1 cellular context compared by ENCODE assay signal in the genomic region with DNA sequence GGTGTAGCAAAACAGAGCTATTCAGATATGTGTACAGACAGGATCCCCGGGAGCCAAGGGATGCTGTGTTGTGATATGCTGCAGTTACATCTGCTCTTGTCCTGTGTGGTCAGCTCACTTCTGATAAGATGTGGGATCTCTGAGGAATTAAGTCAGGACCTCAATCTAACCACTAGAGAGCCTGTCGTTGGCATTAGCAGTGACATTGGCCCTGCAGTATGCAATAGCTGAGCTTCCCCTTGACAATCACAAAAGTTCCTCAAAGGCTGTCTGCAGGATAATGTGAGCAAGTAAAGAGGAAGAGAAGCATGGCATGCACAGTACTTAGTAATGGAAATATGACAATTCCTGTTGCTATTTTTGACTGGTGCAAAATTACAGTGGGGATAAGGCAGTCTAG.
A peak's percentile ranks its signal among the peaks of the same experiment; 100 is the strongest.
TF ChIP-seq lines count a peak whose summit lies in the region.

No MANE protein-coding gene starts in this region.

TF ChIP-seq in K562, 482 proteins besides CTCF, POLR2A, EP300 and RAD21:
- TF ChIP-seq NBN (IDR thresholded peaks at IDR 0.05; ENCODE audit: low read depth) (no peak), IRF2 (CRISPR knock-in tag; IDR thresholded peaks at IDR 0.05) (peak; percentile 85; the same call in 1 of the 2 replicates), MCM7 (IDR thresholded peaks at IDR 0.05) (0 out of 4 replicates have a peak, but pooled peaks of 1 of the 2 experiments have one; percentile 38)
- TF ChIP-seq, protein P1, sequence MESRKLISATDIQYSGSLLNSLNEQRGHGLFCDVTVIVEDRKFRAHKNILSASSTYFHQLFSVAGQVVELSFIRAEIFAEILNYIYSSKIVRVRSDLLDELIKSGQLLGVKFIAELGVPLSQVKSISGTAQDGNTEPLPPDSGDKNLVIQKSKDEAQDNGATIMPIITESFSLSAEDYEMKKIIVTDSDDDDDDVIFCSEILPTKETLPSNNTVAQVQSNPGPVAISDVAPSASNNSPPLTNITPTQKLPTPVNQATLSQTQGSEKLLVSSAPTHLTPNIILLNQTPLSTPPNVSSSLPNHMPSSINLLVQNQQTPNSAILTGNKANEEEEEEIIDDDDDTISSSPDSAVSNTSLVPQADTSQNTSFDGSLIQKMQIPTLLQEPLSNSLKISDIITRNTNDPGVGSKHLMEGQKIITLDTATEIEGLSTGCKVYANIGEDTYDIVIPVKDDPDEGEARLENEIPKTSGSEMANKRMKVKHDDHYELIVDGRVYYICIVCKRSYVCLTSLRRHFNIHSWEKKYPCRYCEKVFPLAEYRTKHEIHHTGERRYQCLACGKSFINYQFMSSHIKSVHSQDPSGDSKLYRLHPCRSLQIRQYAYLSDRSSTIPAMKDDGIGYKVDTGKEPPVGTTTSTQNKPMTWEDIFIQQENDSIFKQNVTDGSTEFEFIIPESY (CRISPR knock-in tag; IDR thresholded peaks at IDR 0.05) = no peak
- TF ChIP-seq, protein P2, sequence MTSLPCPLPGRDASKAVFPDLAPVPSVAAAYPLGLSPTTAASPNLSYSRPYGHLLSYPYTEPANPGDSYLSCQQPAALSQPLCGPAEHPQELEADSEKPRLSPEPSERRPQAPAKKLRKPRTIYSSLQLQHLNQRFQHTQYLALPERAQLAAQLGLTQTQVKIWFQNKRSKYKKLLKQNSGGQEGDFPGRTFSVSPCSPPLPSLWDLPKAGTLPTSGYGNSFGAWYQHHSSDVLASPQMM (CRISPR knock-in tag; IDR thresholded peaks at IDR 0.05) = 0 out of 2 replicates have a peak, but pooled peaks have one; percentile 4
TF ChIP-seq in K562: peak in this region for 3.
